21 cellular contexts compared by ENCODE assay signal in the genomic region with DNA sequence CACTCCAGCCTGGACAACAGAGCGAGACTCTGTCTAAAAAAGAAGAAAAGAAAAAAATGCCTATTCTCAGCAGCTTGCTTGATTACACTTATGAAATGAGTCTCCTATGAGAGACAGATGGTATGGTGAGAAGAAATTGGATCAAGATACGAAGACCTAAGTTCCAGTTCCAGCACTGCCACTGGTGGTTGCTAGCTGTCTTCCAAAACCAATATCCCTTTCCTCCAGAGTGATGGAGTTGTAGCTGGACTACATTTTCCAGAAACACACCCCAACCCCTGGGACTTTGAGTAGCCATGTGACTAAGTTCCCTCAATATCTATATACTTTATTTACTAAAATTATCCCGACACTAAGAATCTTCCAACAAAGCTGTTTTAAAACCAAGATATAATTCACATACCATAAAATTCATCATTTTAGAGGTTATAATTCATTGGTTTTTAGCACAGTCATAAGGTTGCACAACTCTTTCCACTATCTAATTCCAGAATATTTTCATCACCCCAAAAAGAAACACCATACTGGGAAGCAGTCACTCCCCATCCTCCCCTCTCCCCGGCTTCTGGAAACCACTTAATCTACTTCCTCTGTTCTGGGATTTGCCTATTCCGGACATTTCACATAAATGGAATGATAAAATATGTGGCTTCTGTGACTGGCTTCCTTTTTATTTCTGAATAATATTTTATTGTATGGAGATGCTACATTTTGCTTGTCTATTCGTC.
DNase-seq lines count a peak whose midpoint lies in the region; ATAC-seq and TF ChIP-seq lines count a peak whose summit lies in the region.
"Had no signal": no experiment of that assay in that cellular context is flagged by ENCODE, and none has a peak within 500 bp of the region (broad histone marks: within the 10 kb centered on the region; RNA-seq: fewer than 3 reads in every experiment).

No MANE protein-coding gene starts in this region.

- peak overlapping the region; percentile 12; the same call in 1 of the 2 replicates for H2AFZ ChIP-seq in GM23248
- H2AFZ ChIP-seq: GM23338, PC-9 had no signal

- peaks cover 34% of the 10 kb centered on the region for H3K4me1 Mint-ChIP-seq in activated naive CD8-positive, alpha-beta T cell treated with anti-CD3 and anti-CD28 coated beads for 36 hours
- H3K4me1 Mint-ChIP-seq: GM23338; stimulated activated naive B cell treated with anti-CD40 and anti-IgM and Interleukin-4, amounts not matched to agents 10 μg/mL and 1 μg/mL and 100 μg/mL, for 72 hours; WTC11 had no signal

- ATAC-seq in left ventricle myocardium superior, result peak; percentile 88
- peak; percentile 42 for ATAC-seq in thoracic aorta (ENCODE audit: insufficient number of reproducible peaks, low FRiP score, low read depth)
- ATAC-seq in HG03097 (IDR thresholded peaks at IDR 0.05; ENCODE audit: low FRiP score, unreplicated experiment), result no peak
- ATAC-seq: GM23338; HepG2; stimulated activated naive B cell treated with anti-CD40 and anti-IgM and Interleukin-4, amounts not matched to agents 10 μg/mL and 1 μg/mL and 100 μg/mL, for 72 hours; WTC11 had no signal

- H3K4me3 Mint-ChIP-seq in activated naive CD8-positive, alpha-beta T cell treated with anti-CD3 and anti-CD28 coated beads for 36 hours, result no peak overlapping the region
- H3K4me3 Mint-ChIP-seq: activated CD4-positive, alpha-beta memory T cell treated with anti-CD3 and anti-CD28 coated beads, Interleukin-2, amount 10 ng/mL, durations not matched to agents 7 days and 5 days; GM23338; stimulated activated naive B cell treated with anti-CD40 and anti-IgM and Interleukin-4, amounts not matched to agents 10 μg/mL and 1 μg/mL and 100 μg/mL, for 72 hours; WTC11 had no signal

- intact Hi-C loops in dorsolateral prefrontal cortex (cut with DNase I) (no loop called here), left ventricle myocardium superior (cut with micrococcal nuclease) (no loop called here)

- no peaks in the 10 kb centered on the region for H3K79me2 ChIP-seq in GM23248 (ENCODE audit: insufficient read depth)

- no peaks in the 10 kb centered on the region for H4K20me1 ChIP-seq in GM23248 (ENCODE audit: insufficient read depth)

- WGBS in GM23248 (ENCODE audit: low coverage in 1 of 2, low lambda C conversion rate in 2 of 2, missing lambda C conversion rate in 2 of 2), 2 experiments, result 35 to 36% methylated on average over 6 of the region's 6 CpGs

- H3K27me3 ChIP-seq in GM23248 (replicated peaks; ENCODE audit: insufficient read depth) (no peaks in the 10 kb centered on the region), dorsolateral prefrontal cortex (no peaks in the 10 kb centered on the region), thoracic aorta (replicated peaks; ENCODE audit: insufficient read depth) (no peaks in the 10 kb centered on the region)
- H3K27me3 ChIP-seq: BE2C, neutrophil, tibial artery had no signal

- H3K36me3 ChIP-seq in GM23248 (ENCODE audit: low read depth), result no peaks in the 10 kb centered on the region
- peaks cover 3% of the 10 kb centered on the region for H3K36me3 ChIP-seq in thoracic aorta
- H3K36me3 ChIP-seq: BE2C had no signal

- H3K36me3 Mint-ChIP-seq in activated naive CD8-positive, alpha-beta T cell treated with anti-CD3 and anti-CD28 coated beads for 36 hours, result peaks cover 24% of the 10 kb centered on the region

- no peaks in the 10 kb centered on the region for H3K9me3 ChIP-seq in GM23248 (ENCODE audit: low read depth)
- no peaks in the 10 kb centered on the region for H3K9me3 ChIP-seq in thoracic aorta
- H3K9me3 ChIP-seq: BE2C, neutrophil, tibial artery had no signal

- H3K9me3 Mint-ChIP-seq in activated naive CD8-positive, alpha-beta T cell treated with anti-CD3 and anti-CD28 coated beads for 36 hours, result no peaks in the 10 kb centered on the region
- H3K9me3 Mint-ChIP-seq: activated CD4-positive, alpha-beta memory T cell treated with anti-CD3 and anti-CD28 coated beads, Interleukin-2, amount 10 ng/mL, durations not matched to agents 7 days and 5 days; GM23338; stimulated activated naive B cell treated with anti-CD40 and anti-IgM and Interleukin-4, amounts not matched to agents 10 μg/mL and 1 μg/mL and 100 μg/mL, for 72 hours; WTC11 had no signal

- 0 out of 2 replicates have a peak overlapping the region, but pooled peaks have one; percentile 0 for H3K9ac ChIP-seq in GM23248

- H3K27me3 Mint-ChIP-seq in activated naive CD8-positive, alpha-beta T cell treated with anti-CD3 and anti-CD28 coated beads for 36 hours, result no peaks in the 10 kb centered on the region
- H3K27me3 Mint-ChIP-seq: activated CD4-positive, alpha-beta memory T cell treated with anti-CD3 and anti-CD28 coated beads, Interleukin-2, amount 10 ng/mL, durations not matched to agents 7 days and 5 days; stimulated activated naive B cell treated with anti-CD40 and anti-IgM and Interleukin-4, amounts not matched to agents 10 μg/mL and 1 μg/mL and 100 μg/mL, for 72 hours had no signal

- H3K4me1 ChIP-seq in GM23248 (ENCODE audit: insufficient read depth), result peaks cover 35% of the 10 kb centered on the region
- H3K4me1 ChIP-seq in thoracic aorta (ENCODE audit: control insufficient read depth in 1 of 2, low read depth in 2 of 2), result no peaks in the 10 kb centered on the region
- H3K4me1 ChIP-seq: BE2C, tibial artery had no signal

- H3K27ac ChIP-seq in GM23248 (peak overlapping the region; percentile 59), dorsolateral prefrontal cortex (peak overlapping the region in 33 of 59 donors; percentile 4 to 78 (median 59)), thoracic aorta (no peak overlapping the region)
- H3K27ac ChIP-seq: neutrophil, PC-9, tibial artery had no signal

- H3K27ac Mint-ChIP-seq in activated naive CD8-positive, alpha-beta T cell treated with anti-CD3 and anti-CD28 coated beads for 36 hours, result no peak overlapping the region
- H3K27ac Mint-ChIP-seq: activated CD4-positive, alpha-beta memory T cell treated with anti-CD3 and anti-CD28 coated beads, Interleukin-2, amount 10 ng/mL, durations not matched to agents 7 days and 5 days; GM23338; WTC11 had no signal

- peaks cover 27% of the 10 kb centered on the region for H3F3A ChIP-seq in GM23248 (ENCODE audit: insufficient read depth)

- in situ Hi-C loops in GM23248 (cut with MboI), result no loop called here

- no peak for TF ChIP-seq CTCF in dorsolateral prefrontal cortex (IDR thresholded peaks at IDR 0.05 in 54 of 56, conservative IDR thresholded peaks at IDR 0.05 in 2 of 56; ENCODE audit: low read depth in 1 of 56, partially characterized antibody in 56 of 56)
- TF ChIP-seq CTCF in thoracic aorta (IDR thresholded peaks at IDR 0.05), result no peak

- H3K4me2 ChIP-seq in GM23248 (ENCODE audit: unreplicated experiment), result peak overlapping the region; percentile 56
- H3K4me2 ChIP-seq: GM23338, PC-9 had no signal

- 0 out of 2 replicates have a peak overlapping the region, but pooled peaks have one; percentile 20 for H3K4me3 ChIP-seq in GM23248
- no peak overlapping the region for H3K4me3 ChIP-seq in dorsolateral prefrontal cortex
- H3K4me3 ChIP-seq in thoracic aorta, result no peak overlapping the region
- H3K4me3 ChIP-seq: GM23338, PC-9, tibial artery had no signal

- peak; percentile 70 for DNase-seq in GM23248
- DNase-seq in dorsolateral prefrontal cortex, result no peak
- no peak for DNase-seq in left ventricle myocardium superior
- DNase-seq in thoracic aorta (ENCODE audit: low spot score), result no peak
- no peak for DNase-seq in GOT3 (lab: John Stamatoyannopoulos, UW)
- no peak for DNase-seq in activated naive CD8-positive, alpha-beta T cell treated with anti-CD3 and anti-CD28 coated beads for 36 hours
- DNase-seq: activated CD4-positive, alpha-beta memory T cell treated with anti-CD3 and anti-CD28 coated beads, Interleukin-2, amount 10 ng/mL, durations not matched to agents 7 days and 5 days; activated naive CD4-positive, alpha-beta T cell; activated T-cell treated with anti-CD3 and anti-CD28 coated beads, Interleukin-2, amount 50 U/mL, for 1 hour; BE2C; NCI-H1436; NCI-H774; PC-9; retina; stimulated activated naive B cell treated with anti-CD40 and anti-IgM and Interleukin-4, amounts not matched to agents 10 μg/mL and 1 μg/mL and 100 μg/mL, for 72 hours had no signal

- no peaks in the 10 kb centered on the region for H3K9me2 ChIP-seq in GM23248 (ENCODE audit: insufficient read depth)

Comparison
In these comparisons a context has a peak if more than half of its experiments do, and no peak if none do; other contexts are left out.
1. H3K27ac ChIP-seq: peak in GM23248 (single experiment) and dorsolateral prefrontal cortex (33 of 59); none in thoracic aorta (0 of 2).